In genomic region chr16:23837553-23838308, GRCh38 we compare ENCODE assay signal across 10 cellular contexts. TPM values are rescaled to one million over a fixed set of nuclear protein-coding genes. Genes with fewer than 3 reads are reported as not detected.
DNase-seq lines count a peak whose midpoint lies in the region; ATAC-seq and TF ChIP-seq lines count a peak whose summit lies in the region.
"Had no signal": no experiment of that assay in that cellular context is flagged by ENCODE, and none has a peak within 500 bp of the region (broad histone marks: within the 10 kb centered on the region; RNA-seq: fewer than 3 reads in every experiment).

No MANE protein-coding gene starts in this region.

- H3K36me3 Mint-ChIP-seq in activated CD4-positive, alpha-beta T cell treated with anti-CD3 and anti-CD28 coated beads for 36 hours (ENCODE audit: low read depth), result peaks cover 13% of the 10 kb centered on the region
- H3K36me3 Mint-ChIP-seq in endothelial cell (ENCODE audit: low read depth, unreplicated experiment), result peaks cover 7% of the 10 kb centered on the region
- H3K36me3 Mint-ChIP-seq in stimulated activated naive B cell treated with anti-CD40 and anti-IgM and Interleukin-4, amounts not matched to agents 10 μg/mL and 1 μg/mL and 100 μg/mL, for 72 hours, result peaks cover 26 to 30% of the 10 kb centered on the region in 2 donors

- no peak for ATAC-seq in activated CD4-positive, alpha-beta T cell treated with anti-CD3 and anti-CD28 coated beads for 36 hours
- ATAC-seq in stimulated activated naive B cell treated with anti-CD40 and anti-IgM and Interleukin-4, amounts not matched to agents 10 μg/mL and 1 μg/mL and 100 μg/mL, for 72 hours (replicated peaks), result no peak
- no peak for ATAC-seq in GM21528 (IDR thresholded peaks at IDR 0.05; ENCODE audit: low FRiP score, unreplicated experiment)

- CTCF ChIA-PET in activated CD4-positive, alpha-beta T cell treated with anti-CD3 and anti-CD28 coated beads for 36 hours (lab: Charles Lee), result interaction anchor here (0.7 to 1.1 kb wide), 5 partner anchors 9 to 39 kb away, joined by 3 to 4 read pairs (median 3); no protein-coding TSS in a partner anchor

- H3K27me3 ChIP-seq in BE2C, result peaks cover 41% of the 10 kb centered on the region
- H3K27me3 ChIP-seq: testis had no signal

- H3K9me3 ChIP-seq in BE2C, result no peaks in the 10 kb centered on the region
- H3K9me3 ChIP-seq: A549, testis had no signal

- peak overlapping the region; percentile 80 for H3K4me3 Mint-ChIP-seq in activated CD4-positive, alpha-beta T cell treated with anti-CD3 and anti-CD28 coated beads for 36 hours
- peak overlapping the region; percentile 91 for H3K4me3 Mint-ChIP-seq in endothelial cell (ENCODE audit: unreplicated experiment)
- H3K4me3 Mint-ChIP-seq in stimulated activated naive B cell treated with anti-CD40 and anti-IgM and Interleukin-4, amounts not matched to agents 10 μg/mL and 1 μg/mL and 100 μg/mL, for 72 hours, result peak overlapping the region; percentile 96 to 97

- no peaks in the 10 kb centered on the region for H3K4me1 ChIP-seq in BE2C
- H3K4me1 ChIP-seq: A549, testis had no signal

- POLR2A ChIA-PET in activated CD4-positive, alpha-beta T cell treated with anti-CD3 and anti-CD28 coated beads for 36 hours (lab: Charles Lee), result no interaction called here

- H3K9me3 Mint-ChIP-seq in activated CD4-positive, alpha-beta T cell treated with anti-CD3 and anti-CD28 coated beads for 36 hours (ENCODE audit: low read depth), result no peaks in the 10 kb centered on the region
- H3K9me3 Mint-ChIP-seq in endothelial cell (ENCODE audit: unreplicated experiment), result no peaks in the 10 kb centered on the region
- no peaks in the 10 kb centered on the region for H3K9me3 Mint-ChIP-seq in stimulated activated naive B cell treated with anti-CD40 and anti-IgM and Interleukin-4, amounts not matched to agents 10 μg/mL and 1 μg/mL and 100 μg/mL, for 72 hours

- H3K36me3 ChIP-seq in BE2C, result no peaks in the 10 kb centered on the region

- H3K27me3 Mint-ChIP-seq in activated CD4-positive, alpha-beta T cell treated with anti-CD3 and anti-CD28 coated beads for 36 hours, result peaks cover 2% of the 10 kb centered on the region
- peaks cover 11% of the 10 kb centered on the region for H3K27me3 Mint-ChIP-seq in endothelial cell (ENCODE audit: unreplicated experiment)
- H3K27me3 Mint-ChIP-seq in stimulated activated naive B cell treated with anti-CD40 and anti-IgM and Interleukin-4, amounts not matched to agents 10 μg/mL and 1 μg/mL and 100 μg/mL, for 72 hours, result no peaks in the 10 kb centered on the region

- TF ChIP-seq CTCF in endothelial cell (IDR thresholded peaks at IDR 0.05; ENCODE audit: unreplicated experiment) (no peak), BE2C (IDR thresholded peaks at IDR 0.05; ENCODE audit: low read depth, low read length) (no peak)

- H3K27ac Mint-ChIP-seq in activated CD4-positive, alpha-beta T cell treated with anti-CD3 and anti-CD28 coated beads for 36 hours, result peak overlapping the region; percentile 59
- no peak overlapping the region for H3K27ac Mint-ChIP-seq in endothelial cell (ENCODE audit: unreplicated experiment)
- peak overlapping the region; percentile 92 for H3K27ac Mint-ChIP-seq in stimulated activated naive B cell treated with anti-CD40 and anti-IgM and Interleukin-4, amounts not matched to agents 10 μg/mL and 1 μg/mL and 100 μg/mL, for 72 hours

- intact Hi-C loops in activated CD4-positive, alpha-beta T cell treated with anti-CD3 and anti-CD28 coated beads for 36 hours (cut with DNase I, micrococcal nuclease), result loop anchor here in 1 of 2 experiments (2.0 to 5.0 kb wide), 4 partner anchors 31 to 280 kb away; partner anchors contain the start of genes EARS2 and UBFD1

- peaks cover 65% of the 10 kb centered on the region for H3K4me1 Mint-ChIP-seq in activated CD4-positive, alpha-beta T cell treated with anti-CD3 and anti-CD28 coated beads for 36 hours
- H3K4me1 Mint-ChIP-seq in endothelial cell (ENCODE audit: unreplicated experiment), result peaks cover 22% of the 10 kb centered on the region
- peaks cover 50 to 66% of the 10 kb centered on the region in 2 donors for H3K4me1 Mint-ChIP-seq in stimulated activated naive B cell treated with anti-CD40 and anti-IgM and Interleukin-4, amounts not matched to agents 10 μg/mL and 1 μg/mL and 100 μg/mL, for 72 hours

- no peak overlapping the region for H3K4me3 ChIP-seq in BE2C (ENCODE audit: low read depth, low read length)
- H3K4me3 ChIP-seq: A549 had no signal

- peak; percentile 46 for DNase-seq in activated CD4-positive, alpha-beta T cell treated with anti-CD3 and anti-CD28 coated beads for 36 hours
- DNase-seq in activated CD4-positive, alpha-beta T cell treated with anti-CD3 and anti-CD28 coated beads for 4 hours, result no peak
- DNase-seq in RPMI8226, result peak; percentile 59
- no peak for DNase-seq in endothelial cell (ENCODE audit: low spot score)
- DNase-seq in stimulated activated naive B cell treated with anti-CD40 and anti-IgM and Interleukin-4, amounts not matched to agents 10 μg/mL and 1 μg/mL and 100 μg/mL, for 72 hours, result no peak
- no peak for DNase-seq in BE2C
- no peak for DNase-seq in stimulated activated CD4-positive, alpha-beta T cell treated with anti-CD3 and anti-CD28 coated beads, Interleukin-1b, Interleukin-23, amount 100 ng/mL, for 48 hours
- DNase-seq: testis had no signal

RNA-seq across cellular contexts. Expression of gene PRKCB, which starts 1.9 kb away (rescaled TPM):
- 10 to 100 TPM; 57.5 to 83.8 TPM for total RNA-seq in activated CD4-positive, alpha-beta T cell treated with anti-CD3 and anti-CD28 coated beads for 36 hours
- 28.7 TPM for total RNA-seq in endothelial cell (ENCODE audit: unreplicated experiment)
- not detected for polyA plus RNA-seq in BE2C (2012; ENCODE audit: insufficient read depth, insufficient read length, low read depth)

Comparison
In these comparisons a context has a peak if more than half of its experiments do, and no peak if none do; other contexts are left out.
1. DNase-seq: peak in activated CD4-positive, alpha-beta T cell treated with anti-CD3 and anti-CD28 coated beads for 36 hours (single experiment) and RPMI8226 (single experiment); none in activated CD4-positive, alpha-beta T cell treated with anti-CD3 and anti-CD28 coated beads for 4 hours (0 of 2), endothelial cell (single experiment), stimulated activated naive B cell treated with anti-CD40 and anti-IgM and Interleukin-4, amounts not matched to agents 10 μg/mL and 1 μg/mL and 100 μg/mL, for 72 hours (single experiment), BE2C (single experiment) and stimulated activated CD4-positive, alpha-beta T cell treated with anti-CD3 and anti-CD28 coated beads, Interleukin-1b, Interleukin-23, amount 100 ng/mL, for 48 hours (single experiment).
2. Peak in every context shown above with its lines, with median percentiles within 50 percentile points of each other: H3K4me3 Mint-ChIP-seq.